9 cellular contexts compared by ENCODE assay signal in genomic region chr5:98933446-98934072, GRCh38. TPM values are rescaled to one million over a fixed set of nuclear protein-coding genes. Genes with fewer than 3 reads are reported as not detected.
A peak's percentile ranks its signal among the peaks of the same experiment; 100 is the strongest.
DNase-seq lines count a peak whose midpoint lies in the region; ATAC-seq, FAIRE-seq and TF ChIP-seq lines count a peak whose summit lies in the region.
"Had no signal": no experiment of that assay in that cellular context is flagged by ENCODE, and none has a peak within 500 bp of the region (broad histone marks: within the 10 kb centered on the region; RNA-seq: fewer than 3 reads in every experiment).

No MANE protein-coding gene starts in this region.

- H3K27me3 Mint-ChIP-seq in chondrocyte (ENCODE audit: low read depth): no peaks in the 10 kb centered on the region

- TF ChIP-seq CTCF in chondrocyte (IDR thresholded peaks at IDR 0.05): no peak
- TF ChIP-seq CTCF in foreskin fibroblast (IDR thresholded peaks at IDR 0.05; ENCODE audit: low read depth, low read length): no peak

- peak; percentile 13 for ATAC-seq in GM19463 (IDR thresholded peaks at IDR 0.05; ENCODE audit: unreplicated experiment)

- no peak overlapping the region for H3K4me3 Mint-ChIP-seq in chondrocyte (ENCODE audit: unreplicated experiment)

- H3K4me3 ChIP-seq in foreskin fibroblast (ENCODE audit: low read depth in 1 of 2, low read length in 2 of 2): no peak overlapping the region

- no peak for TF ChIP-seq POLR2A in H54 (IDR thresholded peaks at IDR 0.05; ENCODE audit: low read depth, low read length)

- H3K27ac ChIP-seq in KOPT-K1 (ENCODE audit: low read depth, low read length, poor library complexity, severe bottlenecking): peak overlapping the region; percentile 61

- H3K9me3 Mint-ChIP-seq in chondrocyte (ENCODE audit: low read depth): no peaks in the 10 kb centered on the region
- H3K9me3 Mint-ChIP-seq: nephron had no signal

- no peaks in the 10 kb centered on the region for H3K9me3 ChIP-seq in KOPT-K1 (ENCODE audit: insufficient read depth, low read length, poor library complexity, severe bottlenecking)

- DNase-seq in GF-D8 (lab: John Stamatoyannopoulos, UW) (peak; percentile 66), chondrocyte (ENCODE audit: low spot score) (no peak), foreskin fibroblast (no peak), NCI-H2081 treated with DMSO at 0.1 percent for 48 hours (lab: John Stamatoyannopoulos, UW) (no peak), H54 (ENCODE audit: insufficient read length, low spot score) (no peak), D341Med (ENCODE audit: low spot score) (no peak)

- FAIRE-seq in H54 (lab: Jason Lieb, UNC): no peak

- peak overlapping the region; percentile 34 for H3K27ac Mint-ChIP-seq in chondrocyte (ENCODE audit: unreplicated experiment)

- peaks cover 42% of the 10 kb centered on the region for H3K4me1 Mint-ChIP-seq in chondrocyte (ENCODE audit: low read depth)

- peaks cover 5% of the 10 kb centered on the region; the same call in 1 of the 2 replicates for H3K36me3 ChIP-seq in KOPT-K1 (ENCODE audit: insufficient read depth, low read length)

- H3K36me3 Mint-ChIP-seq in chondrocyte (ENCODE audit: low read depth): no peaks in the 10 kb centered on the region

RNA-seq across cellular contexts. Expression of gene CHD1, which starts 4.8 kb away (rescaled TPM):
- total RNA-seq in chondrocyte: 24.5 to 27.0 TPM (median 24.6 TPM) in 3 replicates
